Comparison of ENCODE assay signal across 18 cellular contexts in the genomic region with DNA sequence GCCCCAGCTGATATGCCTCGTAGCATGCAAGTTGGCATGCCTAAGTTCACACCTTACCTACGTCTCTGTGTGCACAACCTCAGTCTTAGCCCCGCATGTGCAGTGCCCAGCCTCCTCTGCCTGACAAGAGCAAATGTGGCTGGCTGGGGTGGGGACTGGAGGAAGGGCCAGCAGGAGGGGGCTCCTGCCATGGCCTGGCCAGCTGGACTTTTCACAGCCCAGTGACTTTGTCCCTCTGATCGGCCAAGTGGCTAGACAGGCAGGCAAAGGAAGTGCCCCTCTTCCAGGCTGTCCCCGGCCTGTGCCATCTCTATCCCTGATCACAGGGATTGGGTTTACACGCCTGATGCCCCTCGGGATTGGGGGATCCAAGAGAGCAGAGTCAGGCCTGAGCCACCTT. TPM values are rescaled to one million over a fixed set of nuclear protein-coding genes. Genes with fewer than 3 reads are reported as not detected.
DNase-seq lines count a peak whose midpoint lies in the region; ATAC-seq lines count a peak whose summit lies in the region.
"Had no signal": no experiment of that assay in that cellular context is flagged by ENCODE, and none has a peak within 500 bp of the region (broad histone marks: within the 10 kb centered on the region; RNA-seq: fewer than 3 reads in every experiment).

No MANE protein-coding gene starts in this region.

- no peak overlapping the region for H3K4me3 Mint-ChIP-seq in IgD-negative memory B cell
- no peak overlapping the region for H3K4me3 Mint-ChIP-seq in dendritic cell treated with granulocyte-macrophage colony-stimulating factor and Interleukin-4, amounts not matched to agents 40 ng/mL and 50 ng/mL, for 4 days
- no peak overlapping the region for H3K4me3 Mint-ChIP-seq in activated CD4-positive, alpha-beta memory T cell treated with anti-CD3 and anti-CD28 coated beads, Interleukin-2, amount 10 ng/mL, durations not matched to agents 7 days and 5 days
- H3K4me3 Mint-ChIP-seq: CD4-positive, CD25-positive, alpha-beta regulatory T cell; GM23338 had no signal

- no peak overlapping the region for H3K4me3 ChIP-seq in BLaER1 treated with 17β-estradiol and CSF1 and Interleukin-3, amounts not matched to agents 10 nM and 100 nM
- no peak overlapping the region for H3K4me3 ChIP-seq in rectal smooth muscle tissue (ENCODE audit: low read length)
- H3K4me3 ChIP-seq: GM23338, SK-N-MC had no signal

- peaks cover 0 to 11% (median 0%) of the 10 kb centered on the region in 11 experiments; a peak in 5 of 22 replicates for H3K27me3 ChIP-seq in BLaER1 treated with 17β-estradiol and CSF1 and Interleukin-3, amounts not matched to agents 10 nM and 100 nM
- H3K27me3 ChIP-seq in rectal smooth muscle tissue (ENCODE audit: control insufficient read depth, insufficient read depth, low read length) = no peaks in the 10 kb centered on the region

- peak overlapping the region in 2 of 3 donors; percentile 4 to 37 for H3K27ac Mint-ChIP-seq in IgD-negative memory B cell
- peak overlapping the region; percentile 65 for H3K27ac Mint-ChIP-seq in dendritic cell treated with granulocyte-macrophage colony-stimulating factor and Interleukin-4, amounts not matched to agents 40 ng/mL and 50 ng/mL, for 4 days
- no peak overlapping the region for H3K27ac Mint-ChIP-seq in activated CD4-positive, alpha-beta memory T cell treated with anti-CD3 and anti-CD28 coated beads, Interleukin-2, amount 10 ng/mL, durations not matched to agents 7 days and 5 days
- H3K27ac Mint-ChIP-seq: CD4-positive, CD25-positive, alpha-beta regulatory T cell; GM23338 had no signal

- H3K27me3 Mint-ChIP-seq in IgD-negative memory B cell = no peaks in the 10 kb centered on the region
- H3K27me3 Mint-ChIP-seq in dendritic cell treated with granulocyte-macrophage colony-stimulating factor and Interleukin-4, amounts not matched to agents 40 ng/mL and 50 ng/mL, for 4 days = peaks cover 8% of the 10 kb centered on the region
- peaks cover 2% of the 10 kb centered on the region for H3K27me3 Mint-ChIP-seq in activated CD4-positive, alpha-beta memory T cell treated with anti-CD3 and anti-CD28 coated beads, Interleukin-2, amount 10 ng/mL, durations not matched to agents 7 days and 5 days

- H3K9me3 ChIP-seq in BLaER1 treated with 17β-estradiol and CSF1 and Interleukin-3, amounts not matched to agents 10 nM and 100 nM (replicated peaks in 1 of 11) = peaks cover 0 to 13% (median 8%) of the 10 kb centered on the region in 11 experiments; a peak in 7 of 22 replicates

- H3K4me2 ChIP-seq in BLaER1 treated with 17β-estradiol and CSF1 and Interleukin-3, amounts not matched to agents 10 nM and 100 nM = peak overlapping the region; percentile 60 to 93 (median 75)
- H3K4me2 ChIP-seq: GM23338 had no signal

- POLR2A ChIA-PET in activated CD4-positive, alpha-beta memory T cell treated with anti-CD3 and anti-CD28 coated beads, Interleukin-2, amount 10 ng/mL, durations not matched to agents 7 days and 5 days (lab: Charles Lee) = no interaction called here

- H3K9me3 Mint-ChIP-seq in IgD-negative memory B cell = peaks cover 2 to 11% (median 4%) of the 10 kb centered on the region in 3 donors
- peaks cover 18% of the 10 kb centered on the region for H3K9me3 Mint-ChIP-seq in dendritic cell treated with granulocyte-macrophage colony-stimulating factor and Interleukin-4, amounts not matched to agents 40 ng/mL and 50 ng/mL, for 4 days
- no peaks in the 10 kb centered on the region for H3K9me3 Mint-ChIP-seq in activated CD4-positive, alpha-beta memory T cell treated with anti-CD3 and anti-CD28 coated beads, Interleukin-2, amount 10 ng/mL, durations not matched to agents 7 days and 5 days
- H3K9me3 Mint-ChIP-seq: GM23338 had no signal

- peak overlapping the region in 10 of 11 experiments; percentile 11 to 82 (median 66); a peak in 13 of 22 replicates for H3K27ac ChIP-seq in BLaER1 treated with 17β-estradiol and CSF1 and Interleukin-3, amounts not matched to agents 10 nM and 100 nM
- H3K27ac ChIP-seq in rectal smooth muscle tissue (ENCODE audit: low read depth, low read length) = peak overlapping the region; percentile 91
- H3K27ac ChIP-seq: SK-N-MC had no signal

- ATAC-seq in GM21528 (IDR thresholded peaks at IDR 0.05; ENCODE audit: low FRiP score, unreplicated experiment) = no peak
- ATAC-seq: GM23338, Panc1 had no signal

- H3K4me1 Mint-ChIP-seq in IgD-negative memory B cell = peaks cover 21 to 50% (median 44%) of the 10 kb centered on the region in 3 donors
- peaks cover 93% of the 10 kb centered on the region for H3K4me1 Mint-ChIP-seq in dendritic cell treated with granulocyte-macrophage colony-stimulating factor and Interleukin-4, amounts not matched to agents 40 ng/mL and 50 ng/mL, for 4 days (ENCODE audit: low read depth)
- peaks cover 13% of the 10 kb centered on the region for H3K4me1 Mint-ChIP-seq in activated CD4-positive, alpha-beta memory T cell treated with anti-CD3 and anti-CD28 coated beads, Interleukin-2, amount 10 ng/mL, durations not matched to agents 7 days and 5 days

- intact Hi-C loops in dendritic cell treated with granulocyte-macrophage colony-stimulating factor and Interleukin-4, amounts not matched to agents 40 ng/mL and 50 ng/mL, for 4 days (cut with micrococcal nuclease) = no loop called here

- H3K4me1 ChIP-seq in BLaER1 treated with 17β-estradiol and CSF1 and Interleukin-3, amounts not matched to agents 10 nM and 100 nM = peaks cover 33 to 99% (median 91%) of the 10 kb centered on the region in 10 experiments
- H3K4me1 ChIP-seq in rectal smooth muscle tissue (ENCODE audit: control insufficient read depth, insufficient read depth, low read length) = peaks cover 38% of the 10 kb centered on the region

- H3K36me3 Mint-ChIP-seq in IgD-negative memory B cell = no peaks in the 10 kb centered on the region
- peaks cover 5% of the 10 kb centered on the region for H3K36me3 Mint-ChIP-seq in dendritic cell treated with granulocyte-macrophage colony-stimulating factor and Interleukin-4, amounts not matched to agents 40 ng/mL and 50 ng/mL, for 4 days (ENCODE audit: low read depth)
- no peaks in the 10 kb centered on the region for H3K36me3 Mint-ChIP-seq in activated CD4-positive, alpha-beta memory T cell treated with anti-CD3 and anti-CD28 coated beads, Interleukin-2, amount 10 ng/mL, durations not matched to agents 7 days and 5 days (ENCODE audit: low read depth)
- H3K36me3 Mint-ChIP-seq: CD4-positive, CD25-positive, alpha-beta regulatory T cell had no signal

- peak overlapping the region in 6 of 11 experiments; percentile 2 to 63 (median 52); a peak in 5 of 22 replicates for H3K9ac ChIP-seq in BLaER1 treated with 17β-estradiol and CSF1 and Interleukin-3, amounts not matched to agents 10 nM and 100 nM
- no peak overlapping the region for H3K9ac ChIP-seq in rectal smooth muscle tissue (ENCODE audit: low read length)

- no peaks in the 10 kb centered on the region for H4K20me1 ChIP-seq in BLaER1 treated with 17β-estradiol and CSF1 and Interleukin-3, amounts not matched to agents 10 nM and 100 nM

- no peaks in the 10 kb centered on the region for H3K36me3 ChIP-seq in BLaER1 treated with 17β-estradiol and CSF1 and Interleukin-3, amounts not matched to agents 10 nM and 100 nM
- no peaks in the 10 kb centered on the region for H3K36me3 ChIP-seq in rectal smooth muscle tissue (ENCODE audit: control insufficient read depth, insufficient read depth, low read length)

- CTCF ChIA-PET in activated CD4-positive, alpha-beta memory T cell treated with anti-CD3 and anti-CD28 coated beads, Interleukin-2, amount 10 ng/mL, durations not matched to agents 7 days and 5 days (lab: Charles Lee) = no interaction called here

- DNase-seq in SHP77 (lab: John Stamatoyannopoulos, UW) (no peak), NCI-H446 treated with DMSO at 0.1 percent for 48 hours (lab: John Stamatoyannopoulos, UW) (no peak)
- no peak for DNase-seq in activated CD4-positive, alpha-beta memory T cell treated with anti-CD3 and anti-CD28 coated beads, Interleukin-2, amount 10 ng/mL, durations not matched to agents 7 days and 5 days
- DNase-seq: Caco-2; CD4-positive, CD25-positive, alpha-beta regulatory T cell; EL; NCI-H1048; NCI-H1436 treated with DMSO at 0.1 percent for 48 hours; NCI-H2081; NCI-H510A had no signal

RNA-seq across cellular contexts. Expression of a gene that starts 49.5 kb away (rescaled TPM):
- polyA plus RNA-seq in IgD-negative memory B cell = 0.26 TPM
- total RNA-seq in activated CD4-positive, alpha-beta memory T cell treated with anti-CD3 and anti-CD28 coated beads, Interleukin-2, amount 10 ng/mL, durations not matched to agents 7 days and 5 days = not detected
- total RNA-seq: CD4-positive, CD25-positive, alpha-beta regulatory T cell had no signal
- polyA plus RNA-seq: CD4-positive, CD25-positive, alpha-beta regulatory T cell had no signal
